ENCODE assay signal across 13 cellular contexts in genomic region chr2:231379266-231380215, GRCh38. TPM values are rescaled to one million over a fixed set of nuclear protein-coding genes. Genes with fewer than 3 reads are reported as not detected.
DNase-seq lines count a peak whose midpoint lies in the region; ATAC-seq and TF ChIP-seq lines count a peak whose summit lies in the region.
"Had no signal": no experiment of that assay in that cellular context is flagged by ENCODE, and none has a peak within 500 bp of the region (broad histone marks: within the 10 kb centered on the region; RNA-seq: fewer than 3 reads in every experiment).

No MANE protein-coding gene starts in this region.

- H3K36me3 Mint-ChIP-seq in GM23338 (ENCODE audit: low read depth) (peaks cover 12% of the 10 kb centered on the region), WTC11 (peaks cover 8% of the 10 kb centered on the region), neural crest cell (ENCODE audit: low read depth) (no peaks in the 10 kb centered on the region)
- no peaks in the 10 kb centered on the region for H3K36me3 Mint-ChIP-seq in stimulated activated effector memory CD8-positive, alpha-beta T cell treated with anti-CD3 and anti-CD28 coated beads, Interleukin-12 subunit alpha, Interleukin-12 subunit beta, amount 100 ng/mL, for 72 hours

- DNase-seq in GM23338 (ENCODE audit: low spot score) = no peak
- DNase-seq in WTC11 (ENCODE audit: low spot score) = no peak
- peak in 30 of 42 donors; percentile 31 to 85 (median 62) for DNase-seq in head of caudate nucleus
- no peak for DNase-seq in neural crest cell (ENCODE audit: low read depth, low spot score)
- DNase-seq in stimulated activated effector memory CD8-positive, alpha-beta T cell treated with anti-CD3 and anti-CD28 coated beads, Interleukin-12 subunit alpha, Interleukin-12 subunit beta, amount 100 ng/mL, for 72 hours (ENCODE audit: low spot score in 2 of 2) = no peak
- DNase-seq in ureter (ENCODE audit: low spot score) = no peak
- no peak for DNase-seq in erythroblast (lab: John Stamatoyannopoulos, UW)
- no peak for DNase-seq in GDM1 (lab: John Stamatoyannopoulos, UW)
- DNase-seq: MV-4-11, NCI-H2029 treated with DMSO at 0.1 percent for 48 hours, NCI-H524 had no signal

- TF ChIP-seq CTCF in GM23338 (conservative IDR thresholded peaks at IDR 0.05; ENCODE audit: low read depth in 2 of 2) (no peak), WTC11 (IDR thresholded peaks at IDR 0.05) (no peak), neural crest cell (conservative IDR thresholded peaks at IDR 0.05) (no peak)

- peaks cover 28% of the 10 kb centered on the region for H3K4me1 ChIP-seq in GM23338 (ENCODE audit: insufficient read depth)

- H3K27ac Mint-ChIP-seq in GM23338 = no peak overlapping the region
- H3K27ac Mint-ChIP-seq in WTC11 = 0 out of 2 replicates have a peak overlapping the region, but pooled peaks have one; percentile 49
- peak overlapping the region; percentile 84 for H3K27ac Mint-ChIP-seq in neural crest cell (ENCODE audit: unreplicated experiment)
- no peak overlapping the region for H3K27ac Mint-ChIP-seq in stimulated activated effector memory CD8-positive, alpha-beta T cell treated with anti-CD3 and anti-CD28 coated beads, Interleukin-12 subunit alpha, Interleukin-12 subunit beta, amount 100 ng/mL, for 72 hours
- H3K27ac Mint-ChIP-seq: T-helper 2 cell treated with Interferon-gamma antibody and Interleukin-4, amounts not matched to agents 5 μg/mL and 100 μg/mL, for 36 hours had no signal

- H3K79me2 ChIP-seq in GM23338 (replicated peaks; ENCODE audit: insufficient read depth) = no peaks in the 10 kb centered on the region

- H3K9me2 ChIP-seq in GM23338 (ENCODE audit: insufficient read depth) = no peaks in the 10 kb centered on the region

- no peak overlapping the region for H2AFZ ChIP-seq in GM23338

- TF ChIP-seq POLR2A in erythroblast (IDR thresholded peaks at IDR 0.05; ENCODE audit: low read length) = no peak

- H3K4me3 Mint-ChIP-seq in GM23338 = no peak overlapping the region
- no peak overlapping the region for H3K4me3 Mint-ChIP-seq in WTC11
- no peak overlapping the region for H3K4me3 Mint-ChIP-seq in neural crest cell
- no peak overlapping the region for H3K4me3 Mint-ChIP-seq in stimulated activated effector memory CD8-positive, alpha-beta T cell treated with anti-CD3 and anti-CD28 coated beads, Interleukin-12 subunit alpha, Interleukin-12 subunit beta, amount 100 ng/mL, for 72 hours
- H3K4me3 Mint-ChIP-seq: T-helper 2 cell treated with Interferon-gamma antibody and Interleukin-4, amounts not matched to agents 5 μg/mL and 100 μg/mL, for 36 hours had no signal

- no peaks in the 10 kb centered on the region for H4K20me1 ChIP-seq in GM23338 (replicated peaks; ENCODE audit: insufficient read depth)

- H3K9me3 Mint-ChIP-seq in GM23338 (peaks cover 10% of the 10 kb centered on the region), WTC11 (peaks cover 5% of the 10 kb centered on the region), neural crest cell (peaks cover 2% of the 10 kb centered on the region)
- H3K9me3 Mint-ChIP-seq in stimulated activated effector memory CD8-positive, alpha-beta T cell treated with anti-CD3 and anti-CD28 coated beads, Interleukin-12 subunit alpha, Interleukin-12 subunit beta, amount 100 ng/mL, for 72 hours = no peaks in the 10 kb centered on the region
- H3K9me3 Mint-ChIP-seq: T-helper 2 cell treated with Interferon-gamma antibody and Interleukin-4, amounts not matched to agents 5 μg/mL and 100 μg/mL, for 36 hours had no signal

- intact Hi-C loops in head of caudate nucleus (cut with DNase I) = no loop called here

- no peak overlapping the region for H3K4me3 ChIP-seq in GM23338
- H3K4me3 ChIP-seq: adrenal gland had no signal

- H3K4me1 Mint-ChIP-seq in GM23338 = peaks cover 35% of the 10 kb centered on the region
- H3K4me1 Mint-ChIP-seq in WTC11 = peaks cover 47% of the 10 kb centered on the region
- H3K4me1 Mint-ChIP-seq in neural crest cell = peaks cover 8% of the 10 kb centered on the region
- peaks cover 6% of the 10 kb centered on the region for H3K4me1 Mint-ChIP-seq in stimulated activated effector memory CD8-positive, alpha-beta T cell treated with anti-CD3 and anti-CD28 coated beads, Interleukin-12 subunit alpha, Interleukin-12 subunit beta, amount 100 ng/mL, for 72 hours

- H3K27me3 Mint-ChIP-seq in GM23338 (ENCODE audit: insufficient read depth, low read depth, poor library complexity) = peaks cover 18% of the 10 kb centered on the region
- H3K27me3 Mint-ChIP-seq in WTC11 (ENCODE audit: low read depth) = no peaks in the 10 kb centered on the region; the same call in 1 of the 2 replicates
- H3K27me3 Mint-ChIP-seq in neural crest cell (ENCODE audit: low read depth) = peaks cover 18% of the 10 kb centered on the region

- CTCF ChIA-PET in WTC11 (lab: Charles Lee) = interaction anchor here (0.6 kb wide), 1 partner anchor 131 kb away, joined by 4 read pairs; no protein-coding TSS in a partner anchor

- POLR2A ChIA-PET in WTC11 (lab: Charles Lee) = no interaction called here

- H3K27ac ChIP-seq in GM23338 (ENCODE audit: low read depth) = no peak overlapping the region

- H3K27me3 ChIP-seq in GM23338 (ENCODE audit: insufficient read depth) = no peaks in the 10 kb centered on the region
- H3K27me3 ChIP-seq: adrenal gland had no signal

- H3F3A ChIP-seq in GM23338 (replicated peaks; ENCODE audit: low read depth) = peaks cover 28% of the 10 kb centered on the region

- H3K4me2 ChIP-seq in GM23338 = no peak overlapping the region

- H3K36me3 ChIP-seq in GM23338 (ENCODE audit: insufficient read depth) = no peaks in the 10 kb centered on the region
- H3K36me3 ChIP-seq: adrenal gland had no signal

- ATAC-seq in GM23338 (no peak), WTC11 (no peak)
- no peak for ATAC-seq in stimulated activated effector memory CD8-positive, alpha-beta T cell treated with anti-CD3 and anti-CD28 coated beads, Interleukin-12 subunit alpha, Interleukin-12 subunit beta, amount 100 ng/mL, for 72 hours

TF ChIP-seq in GM23338, 12 proteins besides CTCF, POLR2A, EP300 and RAD21:
- TF ChIP-seq JUNB (IDR thresholded peaks at IDR 0.05; ENCODE audit: unreplicated experiment) (no peak), REST (IDR thresholded peaks at IDR 0.05; ENCODE audit: unreplicated experiment) (peak; percentile 20), STAT1 (IDR thresholded peaks at IDR 0.05; ENCODE audit: unreplicated experiment) (no peak)

TF ChIP-seq in WTC11, 78 proteins besides CTCF, POLR2A, EP300 and RAD21 (continues in another document):
- no peak for TF ChIP-seq FOXP4 (CRISPR knock-in tag; IDR thresholded peaks at IDR 0.05)
- no peak for TF ChIP-seq GABPB1 (CRISPR knock-in tag; IDR thresholded peaks at IDR 0.05)
- no peak for TF ChIP-seq JUN (CRISPR knock-in tag; IDR thresholded peaks at IDR 0.05)
- TF ChIP-seq TEAD4 (CRISPR knock-in tag; IDR thresholded peaks at IDR 0.05) = no peak
- TF ChIP-seq ARID4B (CRISPR knock-in tag; IDR thresholded peaks at IDR 0.05; ENCODE audit: borderline replicate concordance) = no peak
- TF ChIP-seq ATF1 (CRISPR knock-in tag; IDR thresholded peaks at IDR 0.05) = no peak
- no peak for TF ChIP-seq NR1H2 (CRISPR knock-in tag; IDR thresholded peaks at IDR 0.05)

RNA-seq across cellular contexts. Expression of gene B3GNT7, which starts 16.0 kb away (rescaled TPM):
- 78.1 and 89.4 TPM in 2 replicates for total RNA-seq in GM23338 (2014; rRNA removed; shearing (Covaris generic))
- 44.2 and 47.1 TPM in 2 replicates for polyA plus RNA-seq in GM23338 (2016; fragmentation: Nextera tagmentation; extraction: Ambion mirVana)
- total RNA-seq in WTC11 (2021) (151 to 197 TPM (median 194 TPM) in 3 replicates), neural crest cell (0.61 and 0.79 TPM in 2 replicates), ureter (2.2 TPM)

Comparison
In these comparisons a context has a peak if more than half of its experiments do, and no peak if none do; other contexts are left out.
1. DNase-seq: peak in head of caudate nucleus (30 of 42); none in GM23338 (single experiment), WTC11 (single experiment), neural crest cell (single experiment), stimulated activated effector memory CD8-positive, alpha-beta T cell treated with anti-CD3 and anti-CD28 coated beads, Interleukin-12 subunit alpha, Interleukin-12 subunit beta, amount 100 ng/mL, for 72 hours (0 of 2), ureter (single experiment), erythroblast (0 of 2) and GDM1 (single experiment).
2. H3K27ac Mint-ChIP-seq: peak in WTC11 (single experiment) and neural crest cell (single experiment); none in GM23338 (single experiment) and stimulated activated effector memory CD8-positive, alpha-beta T cell treated with anti-CD3 and anti-CD28 coated beads, Interleukin-12 subunit alpha, Interleukin-12 subunit beta, amount 100 ng/mL, for 72 hours (single experiment).
3. RNA of gene B3GNT7, which starts 16.0 kb away (total RNA-seq): 151 to 197 TPM in WTC11 and 78.1 to 89.4 TPM in GM23338; 2.2 TPM in ureter (single experiment) and 0.61 to 0.79 TPM in neural crest cell; every median in the first group is over 10 times any median in the second.